In the genomic region with DNA sequence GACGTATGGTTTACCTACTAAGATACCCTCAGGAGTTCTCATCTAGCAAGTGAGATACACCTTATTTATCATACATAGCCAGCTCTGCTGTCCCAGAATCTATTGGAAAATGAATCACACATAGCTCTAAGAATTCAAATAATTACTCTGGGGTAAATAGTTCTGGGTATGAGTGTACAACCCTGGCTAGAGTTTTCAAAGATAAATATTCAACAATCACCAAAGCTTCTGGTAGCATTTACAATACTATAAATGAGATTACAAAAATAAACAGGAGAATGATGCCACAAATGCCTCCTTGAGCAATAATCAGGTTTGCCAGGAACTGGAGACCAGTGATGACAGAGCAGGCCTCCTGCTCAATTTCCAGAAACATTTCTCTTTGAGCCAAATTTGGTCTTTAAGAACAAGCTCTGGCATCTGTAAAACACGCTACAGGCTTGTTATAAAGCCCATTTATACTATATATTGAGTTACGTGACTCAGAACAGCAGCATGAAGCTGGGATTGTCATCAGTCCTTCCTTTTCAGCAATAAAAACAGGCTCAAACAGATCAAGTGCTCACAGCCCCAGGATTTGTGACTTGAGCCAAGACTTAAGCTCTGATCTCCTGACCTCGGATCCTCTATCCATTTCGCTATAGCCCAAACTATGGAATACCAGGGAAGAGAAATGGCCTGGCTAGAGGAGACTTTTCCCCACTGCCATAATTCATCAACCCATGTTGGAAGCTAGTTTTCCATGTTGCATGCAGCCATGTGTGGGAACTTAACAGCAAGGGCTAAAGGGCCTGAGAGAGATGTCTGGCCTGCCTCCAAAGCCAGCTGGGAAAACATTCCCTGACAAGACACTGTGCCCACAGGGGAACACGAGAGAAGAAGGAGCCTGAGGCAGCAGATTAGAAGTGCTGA, we compare ENCODE assay signal across 9 cellular contexts. TPM values are rescaled to one million over a fixed set of nuclear protein-coding genes. Genes with fewer than 3 reads are reported as not detected.
DNase-seq lines count a peak whose midpoint lies in the region; ATAC-seq and TF ChIP-seq lines count a peak whose summit lies in the region.
"Had no signal": no experiment of that assay in that cellular context is flagged by ENCODE, and none has a peak within 500 bp of the region (broad histone marks: within the 10 kb centered on the region; RNA-seq: fewer than 3 reads in every experiment).

No MANE protein-coding gene starts in this region.

- no peaks in the 10 kb centered on the region for H3K27me3 ChIP-seq in duodenal mucosa (ENCODE audit: control insufficient read depth in 1 of 2, insufficient read depth in 2 of 2, low read length in 2 of 2)

- no peaks in the 10 kb centered on the region for H3K36me3 ChIP-seq in duodenal mucosa (ENCODE audit: control insufficient read depth in 1 of 2, insufficient read depth in 2 of 2, low read length in 2 of 2)

- peaks cover 9 to 35% of the 10 kb centered on the region in 2 donors for H3K4me1 ChIP-seq in duodenal mucosa (ENCODE audit: control insufficient read depth in 1 of 2, insufficient read depth in 2 of 2, low read length in 2 of 2)

- no peak overlapping the region for H3K4me3 ChIP-seq in duodenal mucosa (ENCODE audit: low read depth in 1 of 2, low read length in 2 of 2)

- TF ChIP-seq CTCF in omental fat pad (IDR thresholded peaks at IDR 0.05) (no peak), GM10266 (IDR thresholded peaks at IDR 0.05; ENCODE audit: control insufficient read depth, insufficient read depth, low read depth, missing control alignments) (no peak)

- ATAC-seq in omental fat pad (ENCODE audit: low FRiP score) (peak; percentile 85), HG03354 (IDR thresholded peaks at IDR 0.05; ENCODE audit: poor library complexity, severe bottlenecking, unreplicated experiment) (no peak), HG03139 (IDR thresholded peaks at IDR 0.05; ENCODE audit: unreplicated experiment) (no peak)

- H3K27ac ChIP-seq in duodenal mucosa (ENCODE audit: low read depth, low read length), result peak overlapping the region; percentile 26

- H3K9me3 ChIP-seq in duodenal mucosa (ENCODE audit: control insufficient read depth in 1 of 2, low read length in 2 of 2), result no peaks in the 10 kb centered on the region

- DNase-seq in Ammon's horn (ENCODE audit: low spot score) (peak; percentile 60), NCI-H446 treated with DMSO at 0.1 percent for 48 hours (lab: John Stamatoyannopoulos, UW) (peak; percentile 49), omental fat pad (ENCODE audit: low spot score) (no peak), GM10266 (ENCODE audit: extremely low spot score) (no peak), iPS-NIHi7 (ENCODE audit: extremely low spot score) (no peak)
- DNase-seq: activated T-cell treated with anti-CD3 and anti-CD28 coated beads, Interleukin-2, amount 50 U/mL, for 4 hours had no signal

- no peak overlapping the region for H3K9ac ChIP-seq in duodenal mucosa (ENCODE audit: low read depth in 1 of 2, low read length in 2 of 2)

RNA-seq across cellular contexts. Expression of a gene that starts 19.7 kb away (rescaled TPM):
- 10 to 100 TPM; 14.8 to 37.9 (median 23.5) TPM for total RNA-seq in omental fat pad

Comparison
In these comparisons a context has a peak if more than half of its experiments do, and no peak if none do; other contexts are left out.
1. DNase-seq: peak in Ammon's horn (single experiment) and NCI-H446 treated with DMSO at 0.1 percent for 48 hours (single experiment); none in omental fat pad (single experiment), GM10266 (single experiment) and iPS-NIHi7 (single experiment).